Comparison of ENCODE assay signal across 13 cellular contexts in the genomic region with DNA sequence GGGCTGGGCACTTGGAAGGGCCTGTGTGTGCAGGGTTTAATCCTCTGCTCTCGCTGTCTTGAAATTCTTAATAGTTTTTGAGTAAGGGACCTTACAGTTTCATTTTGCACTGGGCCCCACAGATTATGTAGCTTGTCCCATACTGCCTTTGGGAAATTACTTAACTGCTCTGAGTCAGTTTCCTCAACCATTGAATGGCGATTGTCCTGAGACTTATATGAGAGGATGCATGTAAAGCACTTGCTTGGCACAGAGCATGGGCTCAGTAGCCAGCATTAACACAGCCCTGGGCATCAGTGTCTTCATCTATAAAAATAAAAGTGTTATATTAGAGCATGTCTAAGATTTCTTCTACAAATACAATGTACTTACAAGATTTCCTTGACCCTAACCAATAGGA. TPM values are rescaled to one million over a fixed set of nuclear protein-coding genes. Genes with fewer than 3 reads are reported as not detected.
A peak's percentile ranks its signal among the peaks of the same experiment; 100 is the strongest.
DNase-seq lines count a peak whose midpoint lies in the region; ATAC-seq and TF ChIP-seq lines count a peak whose summit lies in the region.
"Had no signal": no experiment of that assay in that cellular context is flagged by ENCODE, and none has a peak within 500 bp of the region (broad histone marks: within the 10 kb centered on the region; RNA-seq: fewer than 3 reads in every experiment).

No MANE protein-coding gene starts in this region.

- H3F3A ChIP-seq in SK-N-SH (replicated peaks; ENCODE audit: insufficient read depth), result no peaks in the 10 kb centered on the region

- no peak overlapping the region for H3K9ac ChIP-seq in SK-N-SH

- POLR2A ChIA-PET in A673 (lab: Charles Lee; ENCODE audit: low non-redundant PET) (interaction anchor here (0.7 kb wide), 1 partner anchor 44 kb away, joined by 3 read pairs; no protein-coding TSS in a partner anchor), WTC11 (lab: Charles Lee) (no interaction called here), SK-N-SH (lab: Yijun Ruan, JAX) (no interaction called here)
- POLR2A ChIA-PET in activated CD8-positive, alpha-beta T cell treated with anti-CD3 and anti-CD28 coated beads, Interleukin-2, amount 10 ng/mL, durations not matched to agents 7 days and 5 days (lab: Charles Lee), result no interaction called here

- 52% methylated on average over 2 of the region's 2 CpGs for WGBS in SK-N-SH (ENCODE audit: low lambda C conversion rate)

- no peaks in the 10 kb centered on the region for H4K20me1 ChIP-seq in SK-N-SH (ENCODE audit: insufficient read depth)

- DNase-seq in A673 (ENCODE audit: low spot score), result peak; percentile 11
- DNase-seq in HT1080 (ENCODE audit: low read depth), result peak; percentile 21
- DNase-seq in WERI-Rb-1, result no peak
- peak; percentile 31 to 71 for DNase-seq in lung microvascular endothelial cell (ENCODE audit: low read depth in 2 of 2)
- no peak for DNase-seq in WTC11 (ENCODE audit: low spot score)
- DNase-seq in activated CD8-positive, alpha-beta T cell treated with anti-CD3 and anti-CD28 coated beads, Interleukin-2, amount 10 ng/mL, durations not matched to agents 7 days and 5 days, result no peak
- DNase-seq in SK-N-SH, result no peak
- DNase-seq: CD8-positive, alpha-beta T cell; DMS79 treated with DMSO at 0.1 percent for 48 hours; NCI-H187 treated with DMSO at 0.1 percent for 48 hours; NCI-H226 had no signal

- H3K27ac Mint-ChIP-seq in WTC11, result no peak overlapping the region
- H3K27ac Mint-ChIP-seq in activated CD8-positive, alpha-beta T cell treated with anti-CD3 and anti-CD28 coated beads, Interleukin-2, amount 10 ng/mL, durations not matched to agents 7 days and 5 days, result no peak overlapping the region
- H3K27ac Mint-ChIP-seq: CD8-positive, alpha-beta T cell; GM23338 had no signal

- no TSS peak for BruUV-seq in A673 (replicated peaks; lab: Mats Ljungman, UMichigan)

- H3K9me3 Mint-ChIP-seq in WTC11, result no peaks in the 10 kb centered on the region
- no peaks in the 10 kb centered on the region for H3K9me3 Mint-ChIP-seq in activated CD8-positive, alpha-beta T cell treated with anti-CD3 and anti-CD28 coated beads, Interleukin-2, amount 10 ng/mL, durations not matched to agents 7 days and 5 days (ENCODE audit: insufficient read depth)
- H3K9me3 Mint-ChIP-seq: CD8-positive, alpha-beta T cell; GM23338 had no signal

- no peak overlapping the region for H3K4me3 ChIP-seq in A673 (ENCODE audit: low read depth, low read length, poor library complexity, severe bottlenecking)
- peak overlapping the region; percentile 29 for H3K4me3 ChIP-seq in WERI-Rb-1 (ENCODE audit: low read depth, low read length)
- no peak overlapping the region for H3K4me3 ChIP-seq in SK-N-SH (ENCODE audit: low read depth in 2 of 2, low read length in 1 of 2)
- H3K4me3 ChIP-seq: GM23338 had no signal

- no peak overlapping the region for H2AFZ ChIP-seq in SK-N-SH (ENCODE audit: low read depth)
- H2AFZ ChIP-seq: GM23338 had no signal

- intact Hi-C loops in A673 (cut with micrococcal nuclease; ENCODE audit: unreplicated experiment), result no loop called here

- H3K27me3 ChIP-seq in A673 (replicated peaks; ENCODE audit: insufficient read depth, low read depth, low read length, poor library complexity) (peaks cover 4% of the 10 kb centered on the region), WERI-Rb-1 (ENCODE audit: insufficient read depth, low read depth, severe bottlenecking) (no peaks in the 10 kb centered on the region), SK-N-SH (ENCODE audit: insufficient read depth) (no peaks in the 10 kb centered on the region)
- H3K27me3 ChIP-seq: BE2C had no signal

- no peaks in the 10 kb centered on the region for H3K27me3 Mint-ChIP-seq in WTC11 (ENCODE audit: low read depth)
- no peaks in the 10 kb centered on the region for H3K27me3 Mint-ChIP-seq in activated CD8-positive, alpha-beta T cell treated with anti-CD3 and anti-CD28 coated beads, Interleukin-2, amount 10 ng/mL, durations not matched to agents 7 days and 5 days (ENCODE audit: low read depth)

- CTCF ChIA-PET in A673 (lab: Charles Lee), result no interaction called here
- CTCF ChIA-PET in WTC11 (lab: Charles Lee), result no interaction called here
- CTCF ChIA-PET in activated CD8-positive, alpha-beta T cell treated with anti-CD3 and anti-CD28 coated beads, Interleukin-2, amount 10 ng/mL, durations not matched to agents 7 days and 5 days (lab: Charles Lee), result no interaction called here
- CTCF ChIA-PET in SK-N-SH (lab: Yijun Ruan, JAX), result no interaction called here

- H3K4me1 ChIP-seq in A673 (ENCODE audit: insufficient read depth, low read length, poor library complexity, severe bottlenecking) (no peaks in the 10 kb centered on the region), SK-N-SH (ENCODE audit: control insufficient read depth in 1 of 2, insufficient read depth in 2 of 2, low read depth in 1 of 2, low read length in 1 of 2) (peaks cover 0 to 6% of the 10 kb centered on the region in 2 experiments; a peak in 1 of 4 replicates)

- no peak overlapping the region for H3K27ac ChIP-seq in A673 (ENCODE audit: low read depth, low read length, poor library complexity, severe bottlenecking)
- peak overlapping the region; percentile 77 for H3K27ac ChIP-seq in WERI-Rb-1
- H3K27ac ChIP-seq in SK-N-SH (ENCODE audit: low read depth in 2 of 2, low read length in 1 of 2), result no peak overlapping the region

- TF ChIP-seq EP300 in SK-N-SH (IDR thresholded peaks at IDR 0.05; ENCODE audit: borderline replicate concordance in 1 of 2, low read depth in 1 of 2, low read length in 1 of 2), result no peak

- no peaks in the 10 kb centered on the region for H3K36me3 Mint-ChIP-seq in WTC11
- H3K36me3 Mint-ChIP-seq in activated CD8-positive, alpha-beta T cell treated with anti-CD3 and anti-CD28 coated beads, Interleukin-2, amount 10 ng/mL, durations not matched to agents 7 days and 5 days (ENCODE audit: low read depth), result no peaks in the 10 kb centered on the region

- H3K4me3 Mint-ChIP-seq in WTC11, result no peak overlapping the region
- no peak overlapping the region for H3K4me3 Mint-ChIP-seq in activated CD8-positive, alpha-beta T cell treated with anti-CD3 and anti-CD28 coated beads, Interleukin-2, amount 10 ng/mL, durations not matched to agents 7 days and 5 days
- H3K4me3 Mint-ChIP-seq: CD8-positive, alpha-beta T cell; GM23338 had no signal

- TF ChIP-seq CTCF in A673 (conservative IDR thresholded peaks at IDR 0.05; ENCODE audit: low read depth, low read length) (no peak), WERI-Rb-1 (IDR thresholded peaks at IDR 0.05; ENCODE audit: low read depth, low read length) (no peak), WTC11 (IDR thresholded peaks at IDR 0.05) (no peak), SK-N-SH (IDR thresholded peaks at IDR 0.05) (no peak)

- TF ChIP-seq RAD21 in SK-N-SH (IDR thresholded peaks at IDR 0.05; ENCODE audit: low read length), result no peak

- no peaks in the 10 kb centered on the region for H3K9me2 ChIP-seq in SK-N-SH

- H3K4me1 Mint-ChIP-seq in WTC11, result no peaks in the 10 kb centered on the region
- H3K4me1 Mint-ChIP-seq in activated CD8-positive, alpha-beta T cell treated with anti-CD3 and anti-CD28 coated beads, Interleukin-2, amount 10 ng/mL, durations not matched to agents 7 days and 5 days (ENCODE audit: low read depth), result no peaks in the 10 kb centered on the region
- H3K4me1 Mint-ChIP-seq: GM23338 had no signal

- no peak for ATAC-seq in WTC11
- ATAC-seq in activated CD8-positive, alpha-beta T cell treated with anti-CD3 and anti-CD28 coated beads, Interleukin-2, amount 10 ng/mL, durations not matched to agents 7 days and 5 days, result no peak
- ATAC-seq: CD8-positive, alpha-beta T cell; GM23338 had no signal

- no peak overlapping the region for H3K4me2 ChIP-seq in SK-N-SH
- H3K4me2 ChIP-seq: GM23338 had no signal

- H3K9me3 ChIP-seq in A673 (ENCODE audit: low read depth, low read length, poor library complexity, severe bottlenecking) (no peaks in the 10 kb centered on the region), WERI-Rb-1 (ENCODE audit: severe bottlenecking) (no peaks in the 10 kb centered on the region), SK-N-SH (no peaks in the 10 kb centered on the region)
- H3K9me3 ChIP-seq: BE2C had no signal

- no peaks in the 10 kb centered on the region for H3K36me3 ChIP-seq in A673 (ENCODE audit: insufficient read depth, low read length, poor library complexity, severe bottlenecking)
- H3K36me3 ChIP-seq in WERI-Rb-1, result no peaks in the 10 kb centered on the region
- no peaks in the 10 kb centered on the region for H3K36me3 ChIP-seq in SK-N-SH (replicated peaks in 1 of 2; ENCODE audit: control insufficient read depth in 1 of 2, insufficient read depth in 2 of 2, low read length in 1 of 2)
- H3K36me3 ChIP-seq: BE2C had no signal

- H3K79me2 ChIP-seq in SK-N-SH (ENCODE audit: insufficient read depth), result no peaks in the 10 kb centered on the region

TF ChIP-seq in WTC11, 78 proteins besides CTCF, POLR2A, EP300 and RAD21 (continues in another document):
- TF ChIP-seq ZNF317 (CRISPR knock-in tag; IDR thresholded peaks at IDR 0.05; ENCODE audit: borderline replicate concordance, low read depth) (no peak), IRF1 (CRISPR knock-in tag; IDR thresholded peaks at IDR 0.05) (no peak), GABPB1 (CRISPR knock-in tag; IDR thresholded peaks at IDR 0.05) (no peak)

TF ChIP-seq in SK-N-SH, 30 proteins besides CTCF, POLR2A, EP300 and RAD21:
- TF ChIP-seq CHD2 (IDR thresholded peaks at IDR 0.05; ENCODE audit: low read length, partially characterized antibody), result no peak
- no peak for TF ChIP-seq MEF2A (IDR thresholded peaks at IDR 0.05; ENCODE audit: borderline replicate concordance, low read depth)
- no peak for TF ChIP-seq GABPA (IDR thresholded peaks at IDR 0.05; ENCODE audit: low read depth)

RNA-seq across cellular contexts. Expression of gene CLCN5, which starts 55.8 kb away (rescaled TPM):
- 21.4 and 25.3 TPM in 2 replicates for total RNA-seq in A673 (2021)
- total RNA-seq in HT1080 (2014; rRNA removed; shearing (Covaris generic)), result 2.9 and 3.0 TPM in 2 replicates
- polyA plus RNA-seq in HT1080 (2015; cell fraction: cytosol; rRNA removed), result 1.2 and 1.9 TPM in 2 replicates
- polyA plus RNA-seq in HT1080 (2015; cell fraction: nucleus; rRNA removed), result 3.5 and 3.6 TPM in 2 replicates
- total RNA-seq in lung microvascular endothelial cell, result 4.6 and 6.3 TPM in 2 replicates
- 10.7 to 14.2 TPM (median 13.3 TPM) in 3 replicates for total RNA-seq in WTC11 (2021)
- total RNA-seq in activated CD8-positive, alpha-beta T cell treated with anti-CD3 and anti-CD28 coated beads, Interleukin-2, amount 10 ng/mL, durations not matched to agents 7 days and 5 days, result 1 to 10 TPM; 4.0 TPM
- polyA plus RNA-seq in SK-N-SH (2012; rRNA removed), result 1.7 and 1.9 TPM in 2 replicates
- 1.5 and 1.7 TPM in 2 replicates for polyA plus RNA-seq in SK-N-SH (2012; cell fraction: cytosol; rRNA removed)
- polyA plus RNA-seq in SK-N-SH (2012; cell fraction: nucleus; rRNA removed), result 1.8 and 3.3 TPM in 2 replicates

Comparison
In these comparisons a context has a peak if more than half of its experiments do, and no peak if none do; other contexts are left out.
1. DNase-seq: peak in A673 (single experiment), HT1080 (single experiment) and lung microvascular endothelial cell (2 of 2); none in WERI-Rb-1 (single experiment), WTC11 (single experiment), activated CD8-positive, alpha-beta T cell treated with anti-CD3 and anti-CD28 coated beads, Interleukin-2, amount 10 ng/mL, durations not matched to agents 7 days and 5 days (single experiment) and SK-N-SH (single experiment).